ENCODE assay signal across 14 cellular contexts in genomic region chr2:52934920-52935640, GRCh38.
A peak's percentile ranks its signal among the peaks of the same experiment; 100 is the strongest.
DNase-seq lines count a peak whose midpoint lies in the region; ATAC-seq, FAIRE-seq and TF ChIP-seq lines count a peak whose summit lies in the region.
"Had no signal": no experiment of that assay in that cellular context is flagged by ENCODE, and none has a peak within 500 bp of the region (broad histone marks: within the 10 kb centered on the region; RNA-seq: fewer than 3 reads in every experiment).

No MANE protein-coding gene starts in this region.

- H3K4me3 ChIP-seq in GM12878 (no peak overlapping the region), heart left ventricle (peak overlapping the region in 3 of 12 donors; percentile 2 to 25 (median 11))
- H3K4me3 ChIP-seq: K562 had no signal

- H3K9ac ChIP-seq in GM12878 (ENCODE audit: control insufficient read depth, insufficient read depth, low read length) = no peak overlapping the region

- no peaks in the 10 kb centered on the region for H3K27me3 ChIP-seq in GM12878 (replicated peaks in 1 of 2; ENCODE audit: control insufficient read depth in 2 of 2, insufficient read depth in 2 of 2, low read length in 1 of 2)
- H3K27me3 ChIP-seq in heart left ventricle = no peaks in the 10 kb centered on the region

- POLR2A ChIA-PET in GM12878 (lab: Charles Lee) = no interaction called here

- CTCF ChIA-PET in GM12878 (lab: Yijun Ruan, JAX) = no interaction called here

- H2AFZ ChIP-seq in GM12878 (ENCODE audit: control insufficient read depth, low read depth, low read length) = no peak overlapping the region; the same call in 1 of the 2 replicates

- H3K4me1 ChIP-seq in GM12878 (ENCODE audit: control insufficient read depth, insufficient read depth, low read length) = peaks cover 4% of the 10 kb centered on the region
- peaks cover 0 to 4% (median 0%) of the 10 kb centered on the region in 12 donors for H3K4me1 ChIP-seq in heart left ventricle

- TF ChIP-seq POLR2A in GM12878 (IDR thresholded peaks at IDR 0.05; ENCODE audit: low read depth, low read length) = no peak
- TF ChIP-seq POLR2A in heart left ventricle (IDR thresholded peaks at IDR 0.05) = no peak

- TF ChIP-seq CTCF in GM12878 (IDR thresholded peaks at IDR 0.05 in 2 of 3, conservative IDR thresholded peaks at IDR 0.05 in 1 of 3; ENCODE audit: control insufficient read depth in 2 of 3, extremely low read depth in 1 of 3, insufficient read depth in 1 of 3, low read depth in 3 of 3, low read length in 3 of 3) (no peak), heart left ventricle (IDR thresholded peaks at IDR 0.05) (no peak)

- no peak for TF ChIP-seq EP300 in GM12878 (IDR thresholded peaks at IDR 0.05; ENCODE audit: borderline replicate concordance in 1 of 2, control insufficient read depth in 1 of 2, low read depth in 2 of 2, low read length in 2 of 2)

- in situ Hi-C loops in GM12878 (cut with MboI) = no loop called here

- H3K27ac ChIP-seq in GM12878 (ENCODE audit: control insufficient read depth, insufficient read depth) (no peak overlapping the region), heart left ventricle (peak overlapping the region in 1 of 12 donors; percentile 21)
- H3K27ac ChIP-seq: C4-2B had no signal

- no peak for DNase-seq in GM12878 (ENCODE audit: low read depth, low spot score)
- DNase-seq in CD1c-positive myeloid dendritic cell (ENCODE audit: extremely low spot score) = no peak
- DNase-seq in C1 segment of cervical spinal cord (lab: John Stamatoyannopoulos, UW) = no peak
- no peak for DNase-seq in heart left ventricle
- no peak for DNase-seq in SIG-M5 treated with dmso at 0.1 percent for 504 hours (lab: John Stamatoyannopoulos, UW; ENCODE audit: unreplicated experiment)
- DNase-seq: amygdala; NCI-H2029; stimulated activated CD4-positive, alpha-beta T cell treated with anti-CD3 and anti-CD28 coated beads, Interleukin-1b, Interleukin-23, amount 100 ng/mL, for 48 hours; stimulated activated naive CD4-positive, alpha-beta T cell treated with Interleukin-2 at 50 U/mL for 16 hours had no signal

- SMC1A ChIA-PET in GM12878 (lab: Charles Lee; ENCODE audit: uncharacterized antibody, unreplicated experiment) = interaction anchor here (0.5 to 0.6 kb wide), 2 partner anchors 572 to 691 kb away, joined by 3 read pairs; no protein-coding TSS in a partner anchor

- RAD21 ChIA-PET in GM12878 (lab: Charles Lee; ENCODE audit: unreplicated experiment) = no interaction called here

- no peaks in the 10 kb centered on the region for H4K20me1 ChIP-seq in GM12878 (ENCODE audit: control insufficient read depth, insufficient read depth)

- intact Hi-C loops in GM12878 (cut with micrococcal nuclease; ENCODE audit: unreplicated experiment) (no loop called here), heart left ventricle (cut with DNase I) (no loop called here)

- TF ChIP-seq RAD21 in GM12878 (IDR thresholded peaks at IDR 0.05; ENCODE audit: insufficient read depth, low read depth, low read length) = no peak

- peak overlapping the region; percentile 38; the same call in 1 of the 2 replicates for H3K4me2 ChIP-seq in GM12878 (ENCODE audit: control insufficient read depth, insufficient read depth)

- no peaks in the 10 kb centered on the region for H3K36me3 ChIP-seq in GM12878 (ENCODE audit: control insufficient read depth in 2 of 2, insufficient read depth in 2 of 2, low read length in 1 of 2)
- no peaks in the 10 kb centered on the region for H3K36me3 ChIP-seq in heart left ventricle

- H3K9me3 ChIP-seq in GM12878 (replicated peaks; ENCODE audit: control insufficient read depth, insufficient read depth, low read length) = no peaks in the 10 kb centered on the region; the same call in 1 of the 3 replicates
- H3K9me3 ChIP-seq in heart left ventricle = peaks cover 0 to 2% (median 0%) of the 10 kb centered on the region in 12 donors

- H3K79me2 ChIP-seq in GM12878 (ENCODE audit: control insufficient read depth, insufficient read depth, low read length) = no peaks in the 10 kb centered on the region

- FAIRE-seq in GM12878 (lab: Jason Lieb, UNC) = no peak
- FAIRE-seq: K562 had no signal

- 19% methylated on average over 3 of the region's 3 CpGs for WGBS in GM12878 (ENCODE audit: insufficient coverage, insufficient replicate concordance, low lambda C conversion rate, missing lambda C conversion rate)
- 48 to 57% (median 53%) methylated on average over 3 of the region's 3 CpGs for WGBS in heart left ventricle, 4 donors

- BruUV-seq in GM12878 (replicated peaks; lab: Mats Ljungman, UMichigan) = no TSS peak

- ATAC-seq in GM18498 (IDR thresholded peaks at IDR 0.05; ENCODE audit: unreplicated experiment) (peak; percentile 30), GM21381 (IDR thresholded peaks at IDR 0.05; ENCODE audit: unreplicated experiment) (peak; percentile 15), HG03135 (IDR thresholded peaks at IDR 0.05; ENCODE audit: unreplicated experiment) (peak; percentile 21), GM12878 (peak; percentile 56), heart left ventricle (no peak)
- ATAC-seq: K562 had no signal

TF ChIP-seq in GM12878, 131 proteins besides CTCF, POLR2A, EP300 and RAD21 (continues in another document):
- TF ChIP-seq NFIC (IDR thresholded peaks at IDR 0.05; ENCODE audit: low read depth, low read length) = peak; percentile 12; the same call in 1 of the 2 replicates
- peak; percentile 8 for TF ChIP-seq MTA2 (IDR thresholded peaks at IDR 0.05; ENCODE audit: low read depth)
- TF ChIP-seq ZZZ3 (IDR thresholded peaks at IDR 0.05; ENCODE audit: control insufficient read depth, insufficient read length, low read depth) = no peak
- TF ChIP-seq ZBTB33 (IDR thresholded peaks at IDR 0.05) = no peak
- no peak for TF ChIP-seq LARP7 (IDR thresholded peaks at IDR 0.05)
- peak; percentile 51 for TF ChIP-seq PKNOX1 (IDR thresholded peaks at IDR 0.05)
- TF ChIP-seq ELK1 (IDR thresholded peaks at IDR 0.05; ENCODE audit: low read depth, low read length) = no peak
- TF ChIP-seq ZNF274 (IDR thresholded peaks at IDR 0.05; ENCODE audit: insufficient read depth, insufficient read length) = no peak
- TF ChIP-seq IRF3 (IDR thresholded peaks at IDR 0.05) = no peak

Comparison
In these comparisons a context has a peak if more than half of its experiments do, and no peak if none do; other contexts are left out.
1. ATAC-seq: peak in GM18498 (single experiment), GM21381 (single experiment), HG03135 (single experiment) and GM12878 (single experiment); none in heart left ventricle (0 of 4).